ENCODE assay signal across 7 cellular contexts in the genomic region with DNA sequence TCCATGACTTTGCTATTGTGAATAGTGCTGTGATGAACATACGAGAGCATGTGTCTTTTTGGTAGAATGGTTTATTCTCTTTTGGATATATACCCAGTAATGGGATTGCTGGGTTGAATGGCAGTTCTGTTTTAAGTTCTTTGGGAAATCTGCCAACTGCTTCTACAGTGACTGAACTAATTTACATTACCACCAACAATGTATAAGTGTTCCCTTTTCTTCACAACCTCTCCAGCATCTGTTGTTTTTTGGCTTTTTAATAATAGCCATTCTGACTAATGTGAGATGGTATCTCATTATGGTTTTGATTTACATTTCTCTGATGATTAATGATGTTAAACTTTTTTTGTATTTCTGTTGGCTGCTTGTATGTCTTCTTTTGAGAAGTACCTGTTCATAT.
DNase-seq lines count a peak whose midpoint lies in the region; ATAC-seq, FAIRE-seq and TF ChIP-seq lines count a peak whose summit lies in the region.
"Not testable (repeated sequence)": the region's sequence is repeated elsewhere in the genome, so short reads cannot be mapped to it uniquely, and the experiment has no call there.

No MANE protein-coding gene starts in this region.

- H3K4me2 ChIP-seq in astrocyte (ENCODE audit: low read length): not testable (repeated sequence)

- not testable (repeated sequence) for FAIRE-seq in astrocyte (lab: Jason Lieb, UNC)
- FAIRE-seq in small intestine (lab: Jason Lieb, UNC): peak; percentile 23

- H3K9me3 ChIP-seq in astrocyte (ENCODE audit: insufficient read depth, low read depth, low read length); small intestine (ENCODE audit: control insufficient read depth, low read depth): not testable (repeated sequence)

- not testable (repeated sequence) for H3K9ac ChIP-seq in astrocyte (ENCODE audit: low read length)

- not testable (repeated sequence) for H3K4me1 Mint-ChIP-seq in astrocyte (ENCODE audit: low read depth, unreplicated experiment)

- H3K79me2 ChIP-seq in astrocyte (ENCODE audit: insufficient read depth, low read length): not testable (repeated sequence)

- H3K4me3 ChIP-seq in astrocyte (ENCODE audit: insufficient read depth, low read depth, low read length); small intestine (ENCODE audit: low read depth in 1 of 2, low read length in 2 of 2): not testable (repeated sequence)

- H3K9me3 Mint-ChIP-seq in astrocyte (ENCODE audit: unreplicated experiment): not testable (repeated sequence)

- 88 to 90% (median 88%) methylated on average over 1 of the region's 1 CpG for WGBS in small intestine, 3 donors

- not testable (repeated sequence) for H2AFZ ChIP-seq in astrocyte (ENCODE audit: low read depth, low read length)

- not testable (repeated sequence) for H3K27ac ChIP-seq in astrocyte (ENCODE audit: low read depth, low read length); foreskin keratinocyte; small intestine (ENCODE audit: low read depth in 1 of 2, low read length in 1 of 2)

- H3K27me3 ChIP-seq in astrocyte (ENCODE audit: insufficient read depth, low read length); foreskin keratinocyte; small intestine (ENCODE audit: control insufficient read depth in 2 of 2, insufficient read depth in 2 of 2, low read length in 2 of 2): not testable (repeated sequence)

- not testable (repeated sequence) for TF ChIP-seq CTCF in astrocyte (IDR thresholded peaks at IDR 0.05; ENCODE audit: insufficient read depth, low read depth, low read length); foreskin keratinocyte (conservative IDR thresholded peaks at IDR 0.05)

- not testable (repeated sequence) for H4K20me1 ChIP-seq in astrocyte (ENCODE audit: insufficient read depth, low read length)

- H3K36me3 ChIP-seq in astrocyte (ENCODE audit: insufficient read depth, low read length); small intestine (ENCODE audit: control insufficient read depth in 2 of 2, insufficient read depth in 2 of 2, low read length in 2 of 2): not testable (repeated sequence)

- H3K4me1 ChIP-seq in astrocyte (ENCODE audit: insufficient read depth, low read length); foreskin keratinocyte; small intestine (ENCODE audit: control insufficient read depth in 2 of 2, insufficient read depth in 1 of 2, low read depth in 1 of 2, low read length in 1 of 2): not testable (repeated sequence)

- peak; percentile 25 for DNase-seq in DMS153 treated with DMSO at 0.1 percent for 48 hours (lab: John Stamatoyannopoulos, UW; ENCODE audit: unreplicated experiment)
- peak; percentile 41 for DNase-seq in M059J (ENCODE audit: low read depth)
- DNase-seq in NCI-H2171 (lab: John Stamatoyannopoulos, UW): peak; percentile 53
- DNase-seq in NCI-H748 (lab: John Stamatoyannopoulos, UW; ENCODE audit: unreplicated experiment): peak; percentile 50
- DNase-seq in astrocyte (ENCODE audit: low read depth): peak; percentile 44
- DNase-seq in foreskin keratinocyte: peak; percentile 28 to 63
- not testable (repeated sequence) for DNase-seq in small intestine

- H3K27me3 Mint-ChIP-seq in astrocyte (ENCODE audit: low read depth, unreplicated experiment): not testable (repeated sequence)

- ATAC-seq in foreskin keratinocyte: not testable (repeated sequence)

- not testable (repeated sequence) for H3K27ac Mint-ChIP-seq in astrocyte (ENCODE audit: unreplicated experiment)

- H3K4me3 Mint-ChIP-seq in astrocyte (ENCODE audit: unreplicated experiment): not testable (repeated sequence)

- peaks cover 19% of the 10 kb centered on the region for H3K36me3 Mint-ChIP-seq in astrocyte (ENCODE audit: low read depth, unreplicated experiment)
